In the genomic region with DNA sequence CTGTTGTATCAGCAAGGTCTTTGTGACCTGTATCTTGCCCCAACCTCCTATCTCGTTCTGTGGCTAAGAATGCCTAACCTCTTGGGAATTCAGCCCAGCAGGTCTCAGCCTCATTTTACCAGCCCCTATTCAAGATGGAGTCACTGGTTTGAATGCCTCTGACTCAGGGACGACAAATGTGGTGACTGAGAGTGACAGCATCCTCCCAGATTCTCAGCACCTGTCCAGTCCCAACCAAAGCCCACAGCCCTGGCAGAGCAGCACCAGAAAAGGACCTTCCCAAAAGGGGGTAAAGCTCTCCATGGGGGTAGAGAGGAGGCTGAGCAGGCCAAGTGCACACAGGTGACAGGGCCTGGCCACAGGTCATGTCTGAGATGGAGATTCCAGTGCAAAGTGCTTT, we compare ENCODE assay signal across 20 cellular contexts. TPM values are rescaled to one million over a fixed set of nuclear protein-coding genes. Genes with fewer than 3 reads are reported as not detected.
A peak's percentile ranks its signal among the peaks of the same experiment; 100 is the strongest.
DNase-seq lines count a peak whose midpoint lies in the region; ATAC-seq, FAIRE-seq and TF ChIP-seq lines count a peak whose summit lies in the region.
"Had no signal": no experiment of that assay in that cellular context is flagged by ENCODE, and none has a peak within 500 bp of the region (broad histone marks: within the 10 kb centered on the region; RNA-seq: fewer than 3 reads in every experiment).

No MANE protein-coding gene starts in this region.

- peaks cover 9% of the 10 kb centered on the region; the same call in 1 of the 2 replicates for H3K9me3 ChIP-seq in HepG2 (ENCODE audit: low read length)
- no peaks in the 10 kb centered on the region for H3K9me3 ChIP-seq in right lobe of liver
- H3K9me3 ChIP-seq in liver (ENCODE audit: control insufficient read depth in 4 of 4, low read length in 3 of 4) = no peaks in the 10 kb centered on the region
- H3K9me3 ChIP-seq in right atrium auricular region = peaks cover 0 to 11% of the 10 kb centered on the region in 2 donors
- H3K9me3 ChIP-seq: A549 had no signal

- H3K27ac ChIP-seq in HepG2 (ENCODE audit: extremely low read length, insufficient read depth, low read length) = peak overlapping the region; percentile 26
- no peak overlapping the region for H3K27ac ChIP-seq in right lobe of liver
- H3K27ac ChIP-seq in liver (ENCODE audit: low read depth in 1 of 2, low read length in 2 of 2) = peak overlapping the region; percentile 2 to 36
- no peak overlapping the region for H3K27ac ChIP-seq in right atrium auricular region
- H3K27ac ChIP-seq: 22Rv1; A549; BLaER1 treated with 17β-estradiol and CSF1 and Interleukin-3, amounts not matched to agents 10 nM and 100 nM had no signal

- no peak overlapping the region for H3K9ac ChIP-seq in HepG2 (ENCODE audit: insufficient read depth, low read depth, low read length)
- no peak overlapping the region for H3K9ac ChIP-seq in liver (ENCODE audit: low read depth in 1 of 2, low read length in 2 of 2)
- H3K9ac ChIP-seq: BLaER1 treated with 17β-estradiol and CSF1 and Interleukin-3, amounts not matched to agents 10 nM and 100 nM had no signal

- peaks cover 33 to 79% of the 10 kb centered on the region in 2 experiments for H3K36me3 ChIP-seq in HepG2 (replicated peaks in 1 of 2; ENCODE audit: control insufficient read depth in 1 of 2, insufficient read depth in 2 of 2, low read length in 2 of 2)
- peaks cover 0 to 5% (median 2%) of the 10 kb centered on the region in 4 donors for H3K36me3 ChIP-seq in right lobe of liver
- H3K36me3 ChIP-seq in bronchial epithelial cell (ENCODE audit: control insufficient read depth, insufficient read depth, low read length) = no peaks in the 10 kb centered on the region
- H3K36me3 ChIP-seq in liver (ENCODE audit: control insufficient read depth in 4 of 4, insufficient read depth in 3 of 4, low read depth in 1 of 4, low read length in 3 of 4) = peaks cover 0 to 10% (median 2%) of the 10 kb centered on the region in 4 donors
- H3K36me3 ChIP-seq in right atrium auricular region = no peaks in the 10 kb centered on the region
- H3K36me3 ChIP-seq: BLaER1 treated with 17β-estradiol and CSF1 and Interleukin-3, amounts not matched to agents 10 nM and 100 nM had no signal

- TF ChIP-seq RAD21 in HepG2 (CRISPR knock-in tag; IDR thresholded peaks at IDR 0.05) (no peak), liver (IDR thresholded peaks at IDR 0.05) (no peak)

- peaks cover 100% of the 10 kb centered on the region for H3K4me1 ChIP-seq in HepG2 (ENCODE audit: insufficient read depth, low read length)
- peaks cover 0 to 50% (median 20%) of the 10 kb centered on the region in 4 donors for H3K4me1 ChIP-seq in right lobe of liver
- peaks cover 16 to 72% (median 57%) of the 10 kb centered on the region in 4 donors for H3K4me1 ChIP-seq in liver (ENCODE audit: control insufficient read depth in 4 of 4, insufficient read depth in 4 of 4, low read length in 3 of 4)
- H3K4me1 ChIP-seq in right atrium auricular region = no peaks in the 10 kb centered on the region
- H3K4me1 ChIP-seq: A549; BLaER1 treated with 17β-estradiol and CSF1 and Interleukin-3, amounts not matched to agents 10 nM and 100 nM had no signal

- H3K4me2 ChIP-seq in HepG2 (ENCODE audit: low read depth, low read length) = no peak overlapping the region
- H3K4me2 ChIP-seq: A549; BLaER1 treated with 17β-estradiol and CSF1 and Interleukin-3, amounts not matched to agents 10 nM and 100 nM; GM23338 had no signal

- 0 out of 2 replicates have a peak, but pooled peaks cover 5% of the 10 kb centered on the region for H4K20me1 ChIP-seq in HepG2 (ENCODE audit: insufficient read depth, low read length)
- H4K20me1 ChIP-seq: BLaER1 treated with 17β-estradiol and CSF1 and Interleukin-3, amounts not matched to agents 10 nM and 100 nM had no signal

- CTCF ChIA-PET in HepG2 (lab: Yijun Ruan, JAX; ENCODE audit: low intra/inter-chr PET ratio, low total read pairs) = no interaction called here

- TF ChIP-seq EP300 in HepG2 (IDR thresholded peaks at IDR 0.05; ENCODE audit: low read depth in 2 of 2, low read length in 2 of 2) (no peak), HepG2 (CRISPR knock-in tag; IDR thresholded peaks at IDR 0.05; ENCODE audit: borderline replicate concordance) (no peak)

- ATAC-seq in HepG2 (no peak), right lobe of liver (no peak), GM19395 (IDR thresholded peaks at IDR 0.05; ENCODE audit: unreplicated experiment) (no peak)
- ATAC-seq: A549; CD8-positive, alpha-beta T cell; GM23338 had no signal

- TF ChIP-seq POLR2A in HepG2 (IDR thresholded peaks at IDR 0.05; ENCODE audit: insufficient read depth in 1 of 2, low read depth in 2 of 2, low read length in 2 of 2) (no peak), right lobe of liver (IDR thresholded peaks at IDR 0.05) (no peak)

- in situ Hi-C loops in HepG2 (cut with HindIII; ENCODE audit: extremely low pct_ligation_motif_present, low pct_unique_long_range_greater_than_20kb) = no loop called here

- DNase-seq in HepG2 (ENCODE audit: low spot score) (no peak), right lobe of liver (no peak), bronchial epithelial cell (ENCODE audit: low read depth) (peak; percentile 12), AG08396 (ENCODE audit: low spot score) (no peak), right atrium auricular region (ENCODE audit: low spot score) (no peak)
- no peak for DNase-seq in stimulated activated CD4-positive, alpha-beta T cell treated with anti-CD3 and anti-CD28 coated beads, Interleukin-2, amount 100 ng/mL, for 48 hours
- DNase-seq: Calu3; CD8-positive, alpha-beta T cell; GDM1; HCEC 1CT had no signal

- H3K79me2 ChIP-seq in HepG2 (ENCODE audit: insufficient read depth, low read length) = peaks cover 80% of the 10 kb centered on the region

- H2AFZ ChIP-seq in HepG2 (ENCODE audit: low read length) = no peak overlapping the region
- H2AFZ ChIP-seq: GM23338 had no signal

- H3K27me3 ChIP-seq in HepG2 (ENCODE audit: control insufficient read depth in 1 of 2, insufficient read depth in 2 of 2, low read length in 2 of 2) (no peaks in the 10 kb centered on the region), right lobe of liver (no peaks in the 10 kb centered on the region), bronchial epithelial cell (ENCODE audit: control insufficient read depth, insufficient read depth, low read length) (no peaks in the 10 kb centered on the region), liver (ENCODE audit: control insufficient read depth in 4 of 4, insufficient read depth in 4 of 4, low read length in 3 of 4) (no peaks in the 10 kb centered on the region), right atrium auricular region (no peaks in the 10 kb centered on the region)
- H3K27me3 ChIP-seq: BLaER1 treated with 17β-estradiol and CSF1 and Interleukin-3, amounts not matched to agents 10 nM and 100 nM had no signal

- BruUV-seq in HepG2 (replicated peaks; lab: Mats Ljungman, UMichigan) = no TSS peak

- POLR2A ChIA-PET in HepG2 (lab: Yijun Ruan, JAX) = interaction anchor here (1.1 kb wide), 1 partner anchor 9 kb away, joined by 3 read pairs; no protein-coding TSS in a partner anchor

- TF ChIP-seq CTCF in HepG2 (CRISPR knock-in tag; IDR thresholded peaks at IDR 0.05) (no peak), right lobe of liver (IDR thresholded peaks at IDR 0.05) (no peak), bronchial epithelial cell (IDR thresholded peaks at IDR 0.05; ENCODE audit: insufficient read depth, low read length, severe bottlenecking) (no peak), liver (IDR thresholded peaks at IDR 0.05; ENCODE audit: low read depth, low read length, missing input control) (no peak), right atrium auricular region (IDR thresholded peaks at IDR 0.05) (no peak)

- FAIRE-seq in HepG2 (lab: Jason Lieb, UNC) (no peak), bronchial epithelial cell (lab: Jason Lieb, UNC) (no peak)
- FAIRE-seq: A549, GM12892, GM18507, H54, HTR-8/SVneo had no signal

- intact Hi-C loops in HepG2 (cut with micrococcal nuclease; ENCODE audit: unreplicated experiment) = no loop called here
- intact Hi-C loops in right lobe of liver (cut with DNase I) = no loop called here

- H3K4me3 ChIP-seq in HepG2 (replicated peaks in 1 of 3; ENCODE audit: insufficient read depth in 1 of 3, low read depth in 2 of 3, low read length in 3 of 3) = no peak overlapping the region
- no peak overlapping the region for H3K4me3 ChIP-seq in right lobe of liver
- no peak overlapping the region for H3K4me3 ChIP-seq in bronchial epithelial cell (ENCODE audit: low read depth, low read length)
- no peak overlapping the region for H3K4me3 ChIP-seq in liver (ENCODE audit: low read depth in 1 of 3, low read length in 3 of 3)
- H3K4me3 ChIP-seq in right atrium auricular region = no peak overlapping the region
- H3K4me3 ChIP-seq: A549; BLaER1 treated with 17β-estradiol and CSF1 and Interleukin-3, amounts not matched to agents 10 nM and 100 nM; GM23338 had no signal

- WGBS in HepG2 (ENCODE audit: low lambda C conversion rate) = 80% methylated on average over 2 of the region's 2 CpGs
- WGBS in right lobe of liver (ENCODE audit: insufficient coverage, low coverage, low lambda C conversion rate, missing lambda C conversion rate) = no CpG with 5 or more reads among the region's 2 CpGs
- 86% methylated on average over 2 of the region's 2 CpGs for WGBS in liver

RNA-seq across cellular contexts. Expression of a gene that starts 35.4 kb away (rescaled TPM):
- total RNA-seq in HepG2 (2016; rRNA removed; fragmentation: Illumina TruSeq; extraction: Trizol) = 130 and 140 TPM in 2 replicates
- total RNA-seq in HepG2 (2016; cell fraction: cytosol; rRNA removed; fragmentation: Illumina TruSeq; extraction: Trizol; ENCODE audit: low read depth) = 19.1 and 21.3 TPM in 2 replicates
- total RNA-seq in HepG2 (2016; cell fraction: insoluble cytoplasmic fraction; rRNA removed; fragmentation: Illumina TruSeq; extraction: Trizol) = 132 and 135 TPM in 2 replicates
- total RNA-seq in HepG2 (2016; cell fraction: membrane; rRNA removed; fragmentation: Illumina TruSeq; extraction: Trizol) = 47.4 and 55.1 TPM in 2 replicates
- total RNA-seq in HepG2 (2016; cell fraction: nucleus; rRNA removed; fragmentation: Illumina TruSeq; extraction: Trizol) = 251 and 257 TPM in 2 replicates
- polyA plus RNA-seq in HepG2 (2011; rRNA removed) = 36.8 and 43.0 TPM in 2 replicates
- 14.4 and 28.4 TPM in 2 replicates for polyA plus RNA-seq in HepG2 (2011; cell fraction: cytosol; rRNA removed)
- 39.1 and 57.9 TPM in 2 replicates for polyA plus RNA-seq in HepG2 (2011; cell fraction: nucleus; rRNA removed)
- 53.4 and 86.4 TPM in 2 replicates for polyA plus RNA-seq in HepG2 (2012)
- polyA plus RNA-seq in HepG2 (2016; cell fraction: cytosol; fragmentation: Illumina TruSeq; extraction: Trizol; ENCODE audit: low read depth) = 5.1 and 5.7 TPM in 2 replicates
- 57.8 and 65.3 TPM in 2 replicates for polyA plus RNA-seq in HepG2 (2016; cell fraction: insoluble cytoplasmic fraction; fragmentation: Illumina TruSeq; extraction: Trizol; ENCODE audit: low read depth)
- 14.2 and 17.2 TPM in 2 replicates for polyA plus RNA-seq in HepG2 (2016; cell fraction: membrane; fragmentation: Illumina TruSeq; extraction: Trizol; ENCODE audit: low read depth)
- 165 and 177 TPM in 2 replicates for polyA plus RNA-seq in HepG2 (2016; cell fraction: nucleus; fragmentation: Illumina TruSeq; extraction: Trizol; ENCODE audit: insufficient read depth, low read depth)
- polyA minus RNA-seq in HepG2 (2011; rRNA and poly(A)+ RNA removed; ENCODE audit: low replicate concordance) = 18.6 and 65.9 TPM in 2 replicates
- 23.7 and 35.7 TPM in 2 replicates for polyA minus RNA-seq in HepG2 (2011; cell fraction: cytosol; rRNA and poly(A)+ RNA removed)
- polyA minus RNA-seq in HepG2 (2011; cell fraction: nucleus; rRNA and poly(A)+ RNA removed) = 174 and 229 TPM in 2 replicates
- total RNA-seq in right lobe of liver = 100 to 1,000 TPM in 2 of 6 experiments, 10 to 100 TPM in 4; 78.8 to 340 (median 90.3) TPM
- total RNA-seq in bronchial epithelial cell = 9.2 and 10.4 TPM in 2 replicates
- 100 to 1,000 TPM; 157 to 214 TPM for total RNA-seq in liver
- 100 to 1,000 TPM in 1 of 2 donors, 10 to 100 TPM in 1; 35.5 to 136 TPM for polyA plus RNA-seq in liver
- total RNA-seq in right atrium auricular region = 1 to 10 TPM; 7.8 to 9.3 TPM

Comparison
In these comparisons a context has a peak if more than half of its experiments do, and no peak if none do; other contexts are left out.
1. H3K27ac ChIP-seq: peak in HepG2 (single experiment) and liver (2 of 2); none in right lobe of liver (0 of 3) and right atrium auricular region (0 of 2).